18 cellular contexts compared by ENCODE assay signal in genomic region chr13:44153536-44153935, GRCh38.
DNase-seq lines count a peak whose midpoint lies in the region; ATAC-seq and TF ChIP-seq lines count a peak whose summit lies in the region.
"Had no signal": no experiment of that assay in that cellular context is flagged by ENCODE, and none has a peak within 500 bp of the region (broad histone marks: within the 10 kb centered on the region; RNA-seq: fewer than 3 reads in every experiment).

No MANE protein-coding gene starts in this region.

- CTCF ChIA-PET in HEK293 (lab: Yijun Ruan, JAX) = no interaction called here

- POLR2A ChIA-PET in HEK293 (lab: Yijun Ruan, JAX) = no interaction called here

- H3K9ac ChIP-seq in BLaER1 treated with 17β-estradiol and CSF1 and Interleukin-3, amounts not matched to agents 10 nM and 100 nM = no peak overlapping the region
- no peak overlapping the region for H3K9ac ChIP-seq in muscle layer of colon (ENCODE audit: low read length)

- H3K36me3 ChIP-seq in BLaER1 treated with 17β-estradiol and CSF1 and Interleukin-3, amounts not matched to agents 10 nM and 100 nM = no peaks in the 10 kb centered on the region
- H3K36me3 ChIP-seq in HEK293 (ENCODE audit: control insufficient read depth in 2 of 2, insufficient read depth in 1 of 2, low read length in 2 of 2) (no peaks in the 10 kb centered on the region), muscle layer of colon (ENCODE audit: insufficient read depth, low read length) (no peaks in the 10 kb centered on the region)
- H3K36me3 ChIP-seq: SJCRH30 had no signal

- H4K20me1 ChIP-seq in BLaER1 treated with 17β-estradiol and CSF1 and Interleukin-3, amounts not matched to agents 10 nM and 100 nM = no peaks in the 10 kb centered on the region

- TF ChIP-seq CTCF in HEK293 (tag by site-specific recombination; IDR thresholded peaks at IDR 0.05) (no peak), glutamatergic neuron (IDR thresholded peaks at IDR 0.05; ENCODE audit: partially characterized antibody, unreplicated experiment) (no peak)

- H3K27me3 ChIP-seq in BLaER1 treated with 17β-estradiol and CSF1 and Interleukin-3, amounts not matched to agents 10 nM and 100 nM = no peaks in the 10 kb centered on the region
- H3K27me3 ChIP-seq in muscle layer of colon (ENCODE audit: control insufficient read depth in 1 of 2, insufficient read depth in 2 of 2, low read length in 2 of 2) = no peaks in the 10 kb centered on the region
- H3K27me3 ChIP-seq: SJCRH30 had no signal

- peaks cover 5% of the 10 kb centered on the region for H3K27me3 Mint-ChIP-seq in glutamatergic neuron (ENCODE audit: unreplicated experiment)
- H3K27me3 Mint-ChIP-seq: CD4-positive, CD25-positive, alpha-beta regulatory T cell had no signal

- H3K27ac ChIP-seq in BLaER1 treated with 17β-estradiol and CSF1 and Interleukin-3, amounts not matched to agents 10 nM and 100 nM = no peak overlapping the region
- H3K27ac ChIP-seq in HEK293 (ENCODE audit: extremely low read depth, low read depth, low read length) (no peak overlapping the region), muscle layer of colon (ENCODE audit: low read depth, low read length) (peak overlapping the region; percentile 35)
- H3K27ac ChIP-seq: RWPE1, SJCRH30 had no signal

- H3K4me1 ChIP-seq in BLaER1 treated with 17β-estradiol and CSF1 and Interleukin-3, amounts not matched to agents 10 nM and 100 nM = peaks cover 0 to 16% (median 11%) of the 10 kb centered on the region in 10 experiments; a peak in 12 of 20 replicates
- H3K4me1 ChIP-seq in HEK293 (ENCODE audit: control insufficient read depth, insufficient read depth, low read length) (no peaks in the 10 kb centered on the region), muscle layer of colon (ENCODE audit: insufficient read depth, low read length) (peaks cover 25% of the 10 kb centered on the region)
- H3K4me1 ChIP-seq: SJCRH30 had no signal

- H3K4me3 Mint-ChIP-seq in glutamatergic neuron (ENCODE audit: unreplicated experiment) = no peak overlapping the region
- H3K4me3 Mint-ChIP-seq: CD4-positive, CD25-positive, alpha-beta regulatory T cell had no signal

- DNase-seq in NCI-H446 treated with DMSO at 0.1 percent for 48 hours (lab: John Stamatoyannopoulos, UW) (peak; percentile 27), NCI-H345 (lab: John Stamatoyannopoulos, UW) (no peak), RKO (ENCODE audit: low spot score) (no peak), glutamatergic neuron (no peak)
- DNase-seq: AML-193; CD4-positive, CD25-positive, alpha-beta regulatory T cell; DMS79; NCI-H187 treated with DMSO at 0.1 percent for 48 hours; NCI-H226; SJCRH30; T-helper 2 cell had no signal

- H3K9me3 ChIP-seq in BLaER1 treated with 17β-estradiol and CSF1 and Interleukin-3, amounts not matched to agents 10 nM and 100 nM (replicated peaks in 1 of 11) = peaks cover 0 to 11% (median 0%) of the 10 kb centered on the region in 11 experiments; a peak in 3 of 22 replicates
- H3K9me3 ChIP-seq in HEK293 (ENCODE audit: control insufficient read depth, insufficient read depth, low read depth, low read length) = no peaks in the 10 kb centered on the region
- H3K9me3 ChIP-seq in muscle layer of colon (ENCODE audit: low read length) = no peaks in the 10 kb centered on the region
- H3K9me3 ChIP-seq: SJCRH30 had no signal

- H3K27ac Mint-ChIP-seq in glutamatergic neuron (ENCODE audit: unreplicated experiment) = no peak overlapping the region
- H3K27ac Mint-ChIP-seq: CD4-positive, CD25-positive, alpha-beta regulatory T cell had no signal

- peak overlapping the region in 6 of 11 experiments; percentile 7 to 44 (median 36); a peak in 10 of 22 replicates for H3K4me2 ChIP-seq in BLaER1 treated with 17β-estradiol and CSF1 and Interleukin-3, amounts not matched to agents 10 nM and 100 nM

- peaks cover 7% of the 10 kb centered on the region for H3K9me3 Mint-ChIP-seq in glutamatergic neuron (ENCODE audit: unreplicated experiment)

- H3K36me3 Mint-ChIP-seq in glutamatergic neuron (ENCODE audit: unreplicated experiment) = no peaks in the 10 kb centered on the region
- H3K36me3 Mint-ChIP-seq: CD4-positive, CD25-positive, alpha-beta regulatory T cell had no signal

- H3K4me1 Mint-ChIP-seq in glutamatergic neuron (ENCODE audit: low read depth, unreplicated experiment) = peaks cover 25% of the 10 kb centered on the region
- H3K4me1 Mint-ChIP-seq: CD4-positive, CD25-positive, alpha-beta regulatory T cell had no signal

- H3K4me3 ChIP-seq in BLaER1 treated with 17β-estradiol and CSF1 and Interleukin-3, amounts not matched to agents 10 nM and 100 nM = no peak overlapping the region
- H3K4me3 ChIP-seq in HEK293 (ENCODE audit: low read depth, low read length) (no peak overlapping the region), muscle layer of colon (ENCODE audit: low read depth in 1 of 2, low read length in 2 of 2) (no peak overlapping the region)
- H3K4me3 ChIP-seq: K562, SJCRH30 had no signal

- no peak for ATAC-seq in GM21786 (IDR thresholded peaks at IDR 0.05; ENCODE audit: unreplicated experiment)
- ATAC-seq: HCT116, K562 had no signal

TF ChIP-seq in HEK293, 187 proteins besides CTCF, POLR2A, EP300 and RAD21:
- no peak for TF ChIP-seq ZNF112 (tag by site-specific recombination; IDR thresholded peaks at IDR 0.05)
- TF ChIP-seq ZNF366 (tag by site-specific recombination; conservative IDR thresholded peaks at IDR 0.05) = no peak
- TF ChIP-seq ZSCAN30 (tag by site-specific recombination; IDR thresholded peaks at IDR 0.05) = no peak
- peak; percentile 31; the same call in 1 of the 2 replicates for TF ChIP-seq FEZF1 (tag by site-specific recombination; IDR thresholded peaks at IDR 0.05)
- TF ChIP-seq YY1 (tag by site-specific recombination; IDR thresholded peaks at IDR 0.05) = no peak
- no peak for TF ChIP-seq ZNF664 (tag by site-specific recombination; IDR thresholded peaks at IDR 0.05)
- peak; percentile 47 for TF ChIP-seq ATF2 (tag by site-specific recombination; IDR thresholded peaks at IDR 0.05; ENCODE audit: low read depth)
- no peak for TF ChIP-seq ZNF621 (tag by site-specific recombination; IDR thresholded peaks at IDR 0.05)
- TF ChIP-seq PRDM6 (tag by site-specific recombination; IDR thresholded peaks at IDR 0.05) = 0 out of 2 replicates have a peak, but pooled peaks have one; percentile 15
- TF ChIP-seq ZNF23 (tag by site-specific recombination; IDR thresholded peaks at IDR 0.05; ENCODE audit: borderline replicate concordance) = no peak
- no peak for TF ChIP-seq ZNF248 (tag by site-specific recombination; IDR thresholded peaks at IDR 0.05)
